ENCODE assay signal across 9 cellular contexts in the genomic region with DNA sequence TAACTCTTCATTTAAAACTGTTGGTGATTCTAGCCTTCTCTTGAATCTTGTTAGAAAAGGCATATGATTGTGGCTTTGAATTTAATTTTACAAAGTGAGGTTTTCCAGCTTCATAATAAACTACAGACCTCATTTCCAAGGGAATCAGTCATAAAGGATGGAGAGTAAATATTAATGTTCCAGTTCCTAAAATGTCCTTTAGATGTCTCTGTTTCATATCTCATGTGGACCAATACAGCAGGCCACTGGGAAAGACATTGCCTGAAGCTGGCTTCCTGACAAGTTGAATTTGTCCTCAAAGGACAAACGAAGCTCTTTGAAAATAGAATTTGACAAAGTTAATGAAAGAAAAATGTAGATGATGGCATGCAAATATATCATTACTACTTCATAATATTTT.
DNase-seq lines count a peak whose midpoint lies in the region; ATAC-seq and TF ChIP-seq lines count a peak whose summit lies in the region.
"Had no signal": no experiment of that assay in that cellular context is flagged by ENCODE, and none has a peak within 500 bp of the region (broad histone marks: within the 10 kb centered on the region; RNA-seq: fewer than 3 reads in every experiment).

No MANE protein-coding gene starts in this region.

- H3K9me3 ChIP-seq in T-helper 17 cell (ENCODE audit: control insufficient read depth, low read length, poor library complexity, severe bottlenecking): no peaks in the 10 kb centered on the region

- no peaks in the 10 kb centered on the region for H3K4me1 Mint-ChIP-seq in T-helper 17 cell

- DNase-seq in AG10803 (ENCODE audit: low read depth) (peak; percentile 79), GM20000 (ENCODE audit: low spot score) (peak; percentile 51), NCI-H2081 treated with DMSO at 0.1 percent for 48 hours (lab: John Stamatoyannopoulos, UW) (peak; percentile 20), T47D (ENCODE audit: low read depth in 1 of 2, low spot score in 1 of 2) (peak; percentile 41 to 58), left kidney (ENCODE audit: low read depth, low spot score) (peak; percentile 69), T-helper 17 cell (no peak)

- TF ChIP-seq CTCF in AG10803 (conservative IDR thresholded peaks at IDR 0.05; ENCODE audit: low read length) (peak; percentile 72), GM20000 (IDR thresholded peaks at IDR 0.05; ENCODE audit: extremely low read depth, missing control alignments) (peak; percentile 22)

- H3K4me3 Mint-ChIP-seq in T-helper 17 cell: no peak overlapping the region
- H3K4me3 Mint-ChIP-seq: dendritic cell treated with granulocyte-macrophage colony-stimulating factor and Interleukin-4, amounts not matched to agents 40 ng/mL and 50 ng/mL, for 4 days had no signal

- H3K27ac Mint-ChIP-seq in T-helper 17 cell: no peak overlapping the region

- H3K27me3 Mint-ChIP-seq in T-helper 17 cell: peaks cover 51% of the 10 kb centered on the region
- H3K27me3 Mint-ChIP-seq: dendritic cell treated with granulocyte-macrophage colony-stimulating factor and Interleukin-4, amounts not matched to agents 40 ng/mL and 50 ng/mL, for 4 days had no signal

- ATAC-seq in HG02610 (IDR thresholded peaks at IDR 0.05; ENCODE audit: unreplicated experiment) (no peak), T-helper 17 cell (no peak), HG02763 (IDR thresholded peaks at IDR 0.05; ENCODE audit: unreplicated experiment) (no peak)

- no peak overlapping the region for H3K4me3 ChIP-seq in AG10803 (ENCODE audit: low read length)

- in situ Hi-C loops in T47D (cut with HindIII; ENCODE audit: low pct_unique_long_range_greater_than_20kb, low sequenced_read_pairs): no loop called here

- peaks cover 2% of the 10 kb centered on the region for H3K36me3 Mint-ChIP-seq in T-helper 17 cell (ENCODE audit: low read depth)

Comparison
In these comparisons a context has a peak if more than half of its experiments do, and no peak if none do; other contexts are left out.
1. DNase-seq: peak in AG10803 (single experiment), GM20000 (single experiment), NCI-H2081 treated with DMSO at 0.1 percent for 48 hours (single experiment), T47D (2 of 2) and left kidney (single experiment); none in T-helper 17 cell (0 of 3).